In genomic region chr16:58249780-58250478, GRCh38 we compare ENCODE assay signal across 8 cellular contexts. TPM values are rescaled to one million over a fixed set of nuclear protein-coding genes. Genes with fewer than 3 reads are reported as not detected.
DNase-seq lines count a peak whose midpoint lies in the region; ATAC-seq and TF ChIP-seq lines count a peak whose summit lies in the region.

No MANE protein-coding gene starts in this region.

- H3K4me1 ChIP-seq in Peyer's patch = peaks cover 0 to 9% (median 4%) of the 10 kb centered on the region in 4 donors

- no peaks in the 10 kb centered on the region for H3K36me3 ChIP-seq in Peyer's patch
- H3K36me3 ChIP-seq in neural cell (ENCODE audit: insufficient read depth, low read length) = no peaks in the 10 kb centered on the region

- H3K36me3 Mint-ChIP-seq in stimulated activated naive CD8-positive, alpha-beta T cell treated with anti-CD3 and anti-CD28 coated beads, Interleukin-15, Interleukin-2, amounts not matched to agents 100 ng/mL and 50 ng/mL, for 24 hours (ENCODE audit: low read depth) = no peaks in the 10 kb centered on the region

- peak overlapping the region; percentile 83 for H2AFZ ChIP-seq in neural cell (ENCODE audit: low read depth, low read length)

- H3K4me3 Mint-ChIP-seq in stimulated activated naive CD8-positive, alpha-beta T cell treated with anti-CD3 and anti-CD28 coated beads, Interleukin-15, Interleukin-2, amounts not matched to agents 100 ng/mL and 50 ng/mL, for 24 hours = peak overlapping the region; percentile 89

- H4K20me1 ChIP-seq in neural cell (ENCODE audit: insufficient read depth) = no peaks in the 10 kb centered on the region

- TF ChIP-seq RAD21 in neural cell (conservative IDR thresholded peaks at IDR 0.05) = no peak

- H3F3A ChIP-seq in neural cell (ENCODE audit: insufficient read depth, low read length, poor library complexity, severe bottlenecking) = no peaks in the 10 kb centered on the region

- TF ChIP-seq POLR2A in Peyer's patch (IDR thresholded peaks at IDR 0.05) = no peak

- H3K9me2 ChIP-seq in neural cell (ENCODE audit: insufficient read depth, low read length) = no peaks in the 10 kb centered on the region

- H3K4me3 ChIP-seq in Peyer's patch (peak overlapping the region; percentile 37 to 71 (median 61)), fibroblast of the aortic adventitia (ENCODE audit: low read depth, low read length) (peak overlapping the region; percentile 73), neural cell (ENCODE audit: low read length) (peak overlapping the region; percentile 81)

- peak; percentile 59 for DNase-seq in DMS153 (lab: John Stamatoyannopoulos, UW)
- peak in 68 of 76 experiments; percentile 25 to 84 (median 64) for DNase-seq in HUDEP-2 (lab: John Stamatoyannopoulos, UW; ENCODE audit: unreplicated experiment in 76 of 76)
- peak; percentile 81 to 91 (median 89) for DNase-seq in Peyer's patch
- DNase-seq in activated T-helper 1 cell treated with anti-CD3 and anti-CD28 coated beads, Interleukin-2, amount 50 U/mL, for 16 hours (ENCODE audit: low read depth in 1 of 2, low spot score in 1 of 2) = peak; percentile 74 to 78
- peak; percentile 51 for DNase-seq in fibroblast of the aortic adventitia (ENCODE audit: low read depth)

- TF ChIP-seq CTCF in Peyer's patch (IDR thresholded peaks at IDR 0.05) (no peak), fibroblast of the aortic adventitia (IDR thresholded peaks at IDR 0.05; ENCODE audit: insufficient read depth, low read length) (no peak), neural cell (IDR thresholded peaks at IDR 0.05; ENCODE audit: poor library complexity, severe bottlenecking) (peak; percentile 16)

- TF ChIP-seq EP300 in neural cell (conservative IDR thresholded peaks at IDR 0.05; ENCODE audit: poor library complexity, severe bottlenecking) = peak; percentile 56

- H3K9me3 ChIP-seq in Peyer's patch (no peaks in the 10 kb centered on the region), neural cell (ENCODE audit: low read length) (no peaks in the 10 kb centered on the region)

- H3K79me2 ChIP-seq in neural cell (replicated peaks; ENCODE audit: insufficient read depth, low read length) = no peaks in the 10 kb centered on the region

- H3K9ac ChIP-seq in neural cell (ENCODE audit: low read length) = peak overlapping the region; percentile 66

- H3K27me3 ChIP-seq in Peyer's patch = no peaks in the 10 kb centered on the region
- no peaks in the 10 kb centered on the region for H3K27me3 ChIP-seq in neural cell (ENCODE audit: insufficient read depth, low read depth, low read length)

- H3K27ac ChIP-seq in Peyer's patch (peak overlapping the region in 1 of 4 donors; percentile 66), neural cell (ENCODE audit: low read length) (peak overlapping the region; percentile 27)

- H3K4me1 Mint-ChIP-seq in stimulated activated naive CD8-positive, alpha-beta T cell treated with anti-CD3 and anti-CD28 coated beads, Interleukin-15, Interleukin-2, amounts not matched to agents 100 ng/mL and 50 ng/mL, for 24 hours (ENCODE audit: low read depth) = peaks cover 10% of the 10 kb centered on the region

- H3K4me2 ChIP-seq in neural cell (ENCODE audit: low read length) = peak overlapping the region; percentile 57

- H3K27me3 Mint-ChIP-seq in stimulated activated naive CD8-positive, alpha-beta T cell treated with anti-CD3 and anti-CD28 coated beads, Interleukin-15, Interleukin-2, amounts not matched to agents 100 ng/mL and 50 ng/mL, for 24 hours = peaks cover 4% of the 10 kb centered on the region

- peak; percentile 91 for ATAC-seq in GM21423 (IDR thresholded peaks at IDR 0.05; ENCODE audit: unreplicated experiment)

- H3K9me3 Mint-ChIP-seq in stimulated activated naive CD8-positive, alpha-beta T cell treated with anti-CD3 and anti-CD28 coated beads, Interleukin-15, Interleukin-2, amounts not matched to agents 100 ng/mL and 50 ng/mL, for 24 hours = no peaks in the 10 kb centered on the region

- peak overlapping the region; percentile 85 for H3K27ac Mint-ChIP-seq in stimulated activated naive CD8-positive, alpha-beta T cell treated with anti-CD3 and anti-CD28 coated beads, Interleukin-15, Interleukin-2, amounts not matched to agents 100 ng/mL and 50 ng/mL, for 24 hours

TF ChIP-seq in neural cell, 6 proteins besides CTCF, POLR2A, EP300 and RAD21:
- TF ChIP-seq MXI1 (conservative IDR thresholded peaks at IDR 0.05; ENCODE audit: poor library complexity, severe bottlenecking) = peak; percentile 97
- TF ChIP-seq, protein P1, sequence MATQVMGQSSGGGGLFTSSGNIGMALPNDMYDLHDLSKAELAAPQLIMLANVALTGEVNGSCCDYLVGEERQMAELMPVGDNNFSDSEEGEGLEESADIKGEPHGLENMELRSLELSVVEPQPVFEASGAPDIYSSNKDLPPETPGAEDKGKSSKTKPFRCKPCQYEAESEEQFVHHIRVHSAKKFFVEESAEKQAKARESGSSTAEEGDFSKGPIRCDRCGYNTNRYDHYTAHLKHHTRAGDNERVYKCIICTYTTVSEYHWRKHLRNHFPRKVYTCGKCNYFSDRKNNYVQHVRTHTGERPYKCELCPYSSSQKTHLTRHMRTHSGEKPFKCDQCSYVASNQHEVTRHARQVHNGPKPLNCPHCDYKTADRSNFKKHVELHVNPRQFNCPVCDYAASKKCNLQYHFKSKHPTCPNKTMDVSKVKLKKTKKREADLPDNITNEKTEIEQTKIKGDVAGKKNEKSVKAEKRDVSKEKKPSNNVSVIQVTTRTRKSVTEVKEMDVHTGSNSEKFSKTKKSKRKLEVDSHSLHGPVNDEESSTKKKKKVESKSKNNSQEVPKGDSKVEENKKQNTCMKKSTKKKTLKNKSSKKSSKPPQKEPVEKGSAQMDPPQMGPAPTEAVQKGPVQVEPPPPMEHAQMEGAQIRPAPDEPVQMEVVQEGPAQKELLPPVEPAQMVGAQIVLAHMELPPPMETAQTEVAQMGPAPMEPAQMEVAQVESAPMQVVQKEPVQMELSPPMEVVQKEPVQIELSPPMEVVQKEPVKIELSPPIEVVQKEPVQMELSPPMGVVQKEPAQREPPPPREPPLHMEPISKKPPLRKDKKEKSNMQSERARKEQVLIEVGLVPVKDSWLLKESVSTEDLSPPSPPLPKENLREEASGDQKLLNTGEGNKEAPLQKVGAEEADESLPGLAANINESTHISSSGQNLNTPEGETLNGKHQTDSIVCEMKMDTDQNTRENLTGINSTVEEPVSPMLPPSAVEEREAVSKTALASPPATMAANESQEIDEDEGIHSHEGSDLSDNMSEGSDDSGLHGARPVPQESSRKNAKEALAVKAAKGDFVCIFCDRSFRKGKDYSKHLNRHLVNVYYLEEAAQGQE (IDR thresholded peaks at IDR 0.05; ENCODE audit: borderline replicate concordance) = no peak
- no peak for TF ChIP-seq TAF1 (IDR thresholded peaks at IDR 0.05; ENCODE audit: low read depth)
- TF ChIP-seq POLR2AphosphoS5 (IDR thresholded peaks at IDR 0.05) = peak; percentile 75
- no peak for TF ChIP-seq EZH2 (IDR thresholded peaks at IDR 0.05; ENCODE audit: borderline replicate concordance, insufficient read depth, low read length, poor library complexity, severe bottlenecking)
- TF ChIP-seq SMC3 (conservative IDR thresholded peaks at IDR 0.05; ENCODE audit: poor library complexity) = peak; percentile 46

RNA-seq across cellular contexts. Expression of gene PRSS54, which starts 44.9 kb away (rescaled TPM):
- total RNA-seq in Peyer's patch (not detected), fibroblast of the aortic adventitia (ENCODE audit: low replicate concordance) (not detected in 2 replicates)
- not detected in 2 replicates for polyA plus RNA-seq in neural cell
- polyA minus RNA-seq in neural cell = not detected in 2 replicates

RNA-seq across cellular contexts. Expression of gene CSNK2A2, which starts 52.0 kb away (rescaled TPM):
- total RNA-seq in Peyer's patch (10 to 100 TPM; 25.1 to 36.4 (median 29.6) TPM), fibroblast of the aortic adventitia (ENCODE audit: low replicate concordance) (25.4 and 48.4 TPM in 2 replicates)
- 36.7 and 38.4 TPM in 2 replicates for polyA plus RNA-seq in neural cell
- 38.0 and 54.4 TPM in 2 replicates for polyA minus RNA-seq in neural cell
